18 cellular contexts compared by ENCODE assay signal in genomic region chr3:195524171-195524896, GRCh38. TPM values are rescaled to one million over a fixed set of nuclear protein-coding genes. Genes with fewer than 3 reads are reported as not detected.
DNase-seq lines count a peak whose midpoint lies in the region; ATAC-seq lines count a peak whose summit lies in the region.
"Had no signal": no experiment of that assay in that cellular context is flagged by ENCODE, and none has a peak within 500 bp of the region (broad histone marks: within the 10 kb centered on the region; RNA-seq: fewer than 3 reads in every experiment).

No MANE protein-coding gene starts in this region.

- peaks cover 42% of the 10 kb centered on the region for H3K4me1 Mint-ChIP-seq in activated CD4-positive, alpha-beta memory T cell treated with anti-CD3 and anti-CD28 coated beads for 36 hours (ENCODE audit: low read depth)
- H3K4me1 Mint-ChIP-seq in central memory CD8-positive, alpha-beta T cell: peaks cover 38% of the 10 kb centered on the region

- peak; percentile 62 for ATAC-seq in central memory CD8-positive, alpha-beta T cell (replicated peaks; ENCODE audit: extremely low read depth, poor library complexity, severe bottlenecking)

- H2BK120ac ChIP-seq in mesendoderm (ENCODE audit: low read depth, low read length): no peak overlapping the region

- peaks cover 2% of the 10 kb centered on the region for H3K36me3 ChIP-seq in mesendoderm (ENCODE audit: control insufficient read depth, insufficient read depth, low read length)
- H3K36me3 ChIP-seq: HAP-1 had no signal

- H3K79me1 ChIP-seq in mesendoderm (ENCODE audit: low read length): no peaks in the 10 kb centered on the region

- H4K8ac ChIP-seq in mesendoderm (ENCODE audit: low read depth, low read length): no peak overlapping the region

- no peaks in the 10 kb centered on the region for H3K27me3 Mint-ChIP-seq in activated CD4-positive, alpha-beta memory T cell treated with anti-CD3 and anti-CD28 coated beads for 36 hours
- H3K27me3 Mint-ChIP-seq in central memory CD8-positive, alpha-beta T cell: no peaks in the 10 kb centered on the region

- H3K23ac ChIP-seq in mesendoderm (ENCODE audit: low read length): no peak overlapping the region

- peaks cover 32% of the 10 kb centered on the region for H3K36me3 Mint-ChIP-seq in activated CD4-positive, alpha-beta memory T cell treated with anti-CD3 and anti-CD28 coated beads for 36 hours
- peaks cover 71% of the 10 kb centered on the region for H3K36me3 Mint-ChIP-seq in central memory CD8-positive, alpha-beta T cell (ENCODE audit: insufficient read depth)

- H3K9me3 Mint-ChIP-seq in activated CD4-positive, alpha-beta memory T cell treated with anti-CD3 and anti-CD28 coated beads for 36 hours: no peaks in the 10 kb centered on the region
- H3K9me3 Mint-ChIP-seq in central memory CD8-positive, alpha-beta T cell: no peaks in the 10 kb centered on the region

- H4K5ac ChIP-seq in mesendoderm (ENCODE audit: low read length): no peak overlapping the region

- no peak overlapping the region for H3K4me2 ChIP-seq in mesendoderm (ENCODE audit: low read length)

- intact Hi-C loops in activated CD4-positive, alpha-beta memory T cell treated with anti-CD3 and anti-CD28 coated beads for 36 hours (cut with micrococcal nuclease): loop anchor here (1.0 to 5.0 kb wide), 6 partner anchors 9 to 837 kb away; partner anchors contain the start of genes ACAP2, FAM43A and XXYLT1

- H3K4me3 Mint-ChIP-seq in activated CD4-positive, alpha-beta memory T cell treated with anti-CD3 and anti-CD28 coated beads for 36 hours: peak overlapping the region; percentile 62
- H3K4me3 Mint-ChIP-seq in central memory CD8-positive, alpha-beta T cell: no peak overlapping the region

- no peak overlapping the region for H2BK5ac ChIP-seq in mesendoderm (ENCODE audit: low read length)

- no peak overlapping the region for H3K9ac ChIP-seq in mesendoderm (ENCODE audit: low read length)

- H2BK15ac ChIP-seq in mesendoderm (replicated peaks; ENCODE audit: low read depth): no peak overlapping the region

- no CpG with 5 or more reads among the region's 14 CpGs for WGBS in mesendoderm (ENCODE audit: extremely low coverage, insufficient coverage, low lambda C conversion rate)

- H3K27me3 ChIP-seq in mesendoderm (ENCODE audit: insufficient read depth, low read length, poor library complexity): no peaks in the 10 kb centered on the region
- H3K27me3 ChIP-seq: suprapubic skin had no signal

- H3K79me2 ChIP-seq in mesendoderm (ENCODE audit: control insufficient read depth, insufficient read depth, low read length): no peaks in the 10 kb centered on the region

- no peak overlapping the region for H3K27ac ChIP-seq in mesendoderm (ENCODE audit: low read depth, low read length)
- H3K27ac ChIP-seq: suprapubic skin had no signal

- no peak overlapping the region for H2AK5ac ChIP-seq in mesendoderm (ENCODE audit: low read length)

- CTCF ChIA-PET in activated CD4-positive, alpha-beta memory T cell treated with anti-CD3 and anti-CD28 coated beads for 36 hours (lab: Charles Lee): interaction anchor here (1.2 to 10.1 kb wide), 6 partner anchors 13 to 263 kb away, joined by 3 to 277 read pairs (median 8); partner anchors contain the start of genes PPP1R2 and XXYLT1

- no peak overlapping the region for H3K4me3 ChIP-seq in mesendoderm (ENCODE audit: low read length)
- H3K4me3 ChIP-seq: HAP-1, suprapubic skin had no signal

- DNase-seq in activated naive CD4-positive, alpha-beta T cell treated with Interleukin-2 at 50 U/mL for 16 hours: peak; percentile 36
- no peak for DNase-seq in activated naive CD4-positive, alpha-beta T cell (lab: John Stamatoyannopoulos, UW)
- DNase-seq in activated CD4-positive, alpha-beta memory T cell treated with anti-CD3 and anti-CD28 coated beads for 36 hours: peak; percentile 70
- DNase-seq in central memory CD8-positive, alpha-beta T cell (ENCODE audit: low spot score in 2 of 2): no peak
- peak; percentile 22 for DNase-seq in stimulated activated naive CD4-positive, alpha-beta T cell treated with Interleukin-2 at 50 U/mL for 16 hours (lab: John Stamatoyannopoulos, UW)
- DNase-seq in mesendoderm: no peak
- DNase-seq in SKM-1 treated with dmso at 0.1 percent for 144 hours (lab: John Stamatoyannopoulos, UW; ENCODE audit: unreplicated experiment): no peak
- no peak for DNase-seq in NCI-H1417 treated with DMSO at 0.1 percent for 48 hours (lab: John Stamatoyannopoulos, UW)
- DNase-seq: activated CD8-positive, alpha-beta memory T cell treated with anti-CD3 and anti-CD28 coated beads for 24 hours; head of caudate nucleus; mammary epithelial cell; NCI-H1930; NCI-H446; Right ventricle myocardium superior had no signal

- no peak overlapping the region for H3K4ac ChIP-seq in mesendoderm (ENCODE audit: low read depth, low read length)

- POLR2A ChIA-PET in activated CD4-positive, alpha-beta memory T cell treated with anti-CD3 and anti-CD28 coated beads for 36 hours (lab: Charles Lee): interaction anchor here (1.0 to 3.9 kb wide), 4 partner anchors 13 to 253 kb away, joined by 4 to 12 read pairs (median 6); partner anchors contain the start of gene XXYLT1

- H3K18ac ChIP-seq in mesendoderm (ENCODE audit: low read length): no peak overlapping the region

- peak overlapping the region; percentile 92 for H3K27ac Mint-ChIP-seq in activated CD4-positive, alpha-beta memory T cell treated with anti-CD3 and anti-CD28 coated beads for 36 hours
- peak overlapping the region; percentile 88 for H3K27ac Mint-ChIP-seq in central memory CD8-positive, alpha-beta T cell (ENCODE audit: low read depth)

- no peaks in the 10 kb centered on the region for H3K4me1 ChIP-seq in mesendoderm (ENCODE audit: control insufficient read depth, low read depth, low read length)
- H3K4me1 ChIP-seq: HAP-1, suprapubic skin had no signal

- H3K56ac ChIP-seq in mesendoderm (ENCODE audit: low read length): no peak overlapping the region

RNA-seq across cellular contexts. Expression of gene PPP1R2, which starts 18.8 kb away (rescaled TPM):
- 100 to 1,000 TPM; 101 to 105 TPM for total RNA-seq in activated CD4-positive, alpha-beta memory T cell treated with anti-CD3 and anti-CD28 coated beads for 36 hours
- 20.5 TPM for polyA plus RNA-seq in mesendoderm (2013, experiment 1 of 2)
- 20.5 TPM for polyA plus RNA-seq in mesendoderm (2013, experiment 2 of 2)

RNA-seq across cellular contexts. Expression of gene APOD, which starts 59.4 kb away (rescaled TPM):
- total RNA-seq in activated CD4-positive, alpha-beta memory T cell treated with anti-CD3 and anti-CD28 coated beads for 36 hours: under 1 TPM; 0.48 to 0.59 TPM
- 0.07 TPM for polyA plus RNA-seq in mesendoderm (2013, experiment 1 of 2)
- 0.04 TPM for polyA plus RNA-seq in mesendoderm (2013, experiment 2 of 2)
- total RNA-seq: Daoy; T-helper 2 cell treated with Interferon-gamma antibody and Interleukin-4, amounts not matched to agents 100 ng/mL and 5 ng/mL, for 36 hours had no signal

Comparison
In these comparisons a context has a peak if more than half of its experiments do, and no peak if none do; other contexts are left out.
1. DNase-seq: peak in activated naive CD4-positive, alpha-beta T cell treated with Interleukin-2 at 50 U/mL for 16 hours (single experiment), activated CD4-positive, alpha-beta memory T cell treated with anti-CD3 and anti-CD28 coated beads for 36 hours (single experiment) and stimulated activated naive CD4-positive, alpha-beta T cell treated with Interleukin-2 at 50 U/mL for 16 hours (single experiment); none in activated naive CD4-positive, alpha-beta T cell (0 of 4), central memory CD8-positive, alpha-beta T cell (0 of 2), mesendoderm (single experiment), SKM-1 treated with dmso at 0.1 percent for 144 hours (single experiment) and NCI-H1417 treated with DMSO at 0.1 percent for 48 hours (single experiment).